1 cellular context compared by ENCODE assay signal in the genomic region with DNA sequence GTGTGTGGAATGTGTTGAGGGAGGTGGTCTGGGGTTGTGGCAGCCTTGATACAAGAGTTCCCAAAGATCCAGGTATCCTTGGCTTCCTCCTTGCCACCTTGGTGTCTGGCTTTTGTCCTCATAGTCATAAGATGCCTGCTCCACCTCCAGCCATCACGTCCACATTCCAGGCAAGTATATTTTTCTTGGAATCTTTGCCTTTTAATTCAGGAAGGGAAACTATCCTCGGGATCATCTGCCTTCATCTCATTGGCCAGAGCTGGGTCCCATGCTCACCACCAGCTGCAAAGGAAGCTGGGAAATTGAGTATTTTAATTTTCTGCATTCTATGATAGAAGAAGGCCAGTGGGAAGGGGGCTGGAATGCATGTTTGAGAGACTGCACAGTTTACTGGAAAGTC.
TF ChIP-seq lines count a peak whose summit lies in the region.

No MANE protein-coding gene starts in this region.

TF ChIP-seq in HepG2, 621 proteins besides CTCF, POLR2A, EP300 and RAD21:
- TF ChIP-seq THAP11 (CRISPR knock-in tag; IDR thresholded peaks at IDR 0.05) (peak; percentile 82), ZKSCAN8 (CRISPR knock-in tag; IDR thresholded peaks at IDR 0.05; ENCODE audit: borderline replicate concordance) (no peak), CBFB (CRISPR knock-in tag; IDR thresholded peaks at IDR 0.05) (no peak), FOSL2 (CRISPR knock-in tag; IDR thresholded peaks at IDR 0.05) (no peak), HIVEP1 (CRISPR knock-in tag; IDR thresholded peaks at IDR 0.05) (no peak), NFYC (CRISPR knock-in tag; IDR thresholded peaks at IDR 0.05) (peak; percentile 69), ZNF567 (CRISPR knock-in tag; IDR thresholded peaks at IDR 0.05; ENCODE audit: borderline replicate concordance) (no peak), HOXA9 (CRISPR knock-in tag; IDR thresholded peaks at IDR 0.05; ENCODE audit: borderline replicate concordance) (no peak), ZNF792 (CRISPR knock-in tag; IDR thresholded peaks at IDR 0.05) (no peak), ZNF75D (CRISPR knock-in tag; IDR thresholded peaks at IDR 0.05; ENCODE audit: borderline replicate concordance) (no peak), ZNF225 (CRISPR knock-in tag; IDR thresholded peaks at IDR 0.05) (no peak), ZNF143 (CRISPR knock-in tag; IDR thresholded peaks at IDR 0.05) (peak; percentile 78), ETV6 (CRISPR knock-in tag; conservative IDR thresholded peaks at IDR 0.05) (no peak), ZNF780A (CRISPR knock-in tag; IDR thresholded peaks at IDR 0.05) (no peak)
- TF ChIP-seq, protein P1, sequence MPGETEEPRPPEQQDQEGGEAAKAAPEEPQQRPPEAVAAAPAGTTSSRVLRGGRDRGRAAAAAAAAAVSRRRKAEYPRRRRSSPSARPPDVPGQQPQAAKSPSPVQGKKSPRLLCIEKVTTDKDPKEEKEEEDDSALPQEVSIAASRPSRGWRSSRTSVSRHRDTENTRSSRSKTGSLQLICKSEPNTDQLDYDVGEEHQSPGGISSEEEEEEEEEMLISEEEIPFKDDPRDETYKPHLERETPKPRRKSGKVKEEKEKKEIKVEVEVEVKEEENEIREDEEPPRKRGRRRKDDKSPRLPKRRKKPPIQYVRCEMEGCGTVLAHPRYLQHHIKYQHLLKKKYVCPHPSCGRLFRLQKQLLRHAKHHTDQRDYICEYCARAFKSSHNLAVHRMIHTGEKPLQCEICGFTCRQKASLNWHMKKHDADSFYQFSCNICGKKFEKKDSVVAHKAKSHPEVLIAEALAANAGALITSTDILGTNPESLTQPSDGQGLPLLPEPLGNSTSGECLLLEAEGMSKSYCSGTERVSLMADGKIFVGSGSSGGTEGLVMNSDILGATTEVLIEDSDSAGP (CRISPR knock-in tag; IDR thresholded peaks at IDR 0.05; ENCODE audit: borderline replicate concordance) = peak; percentile 58
- TF ChIP-seq, protein P2, sequence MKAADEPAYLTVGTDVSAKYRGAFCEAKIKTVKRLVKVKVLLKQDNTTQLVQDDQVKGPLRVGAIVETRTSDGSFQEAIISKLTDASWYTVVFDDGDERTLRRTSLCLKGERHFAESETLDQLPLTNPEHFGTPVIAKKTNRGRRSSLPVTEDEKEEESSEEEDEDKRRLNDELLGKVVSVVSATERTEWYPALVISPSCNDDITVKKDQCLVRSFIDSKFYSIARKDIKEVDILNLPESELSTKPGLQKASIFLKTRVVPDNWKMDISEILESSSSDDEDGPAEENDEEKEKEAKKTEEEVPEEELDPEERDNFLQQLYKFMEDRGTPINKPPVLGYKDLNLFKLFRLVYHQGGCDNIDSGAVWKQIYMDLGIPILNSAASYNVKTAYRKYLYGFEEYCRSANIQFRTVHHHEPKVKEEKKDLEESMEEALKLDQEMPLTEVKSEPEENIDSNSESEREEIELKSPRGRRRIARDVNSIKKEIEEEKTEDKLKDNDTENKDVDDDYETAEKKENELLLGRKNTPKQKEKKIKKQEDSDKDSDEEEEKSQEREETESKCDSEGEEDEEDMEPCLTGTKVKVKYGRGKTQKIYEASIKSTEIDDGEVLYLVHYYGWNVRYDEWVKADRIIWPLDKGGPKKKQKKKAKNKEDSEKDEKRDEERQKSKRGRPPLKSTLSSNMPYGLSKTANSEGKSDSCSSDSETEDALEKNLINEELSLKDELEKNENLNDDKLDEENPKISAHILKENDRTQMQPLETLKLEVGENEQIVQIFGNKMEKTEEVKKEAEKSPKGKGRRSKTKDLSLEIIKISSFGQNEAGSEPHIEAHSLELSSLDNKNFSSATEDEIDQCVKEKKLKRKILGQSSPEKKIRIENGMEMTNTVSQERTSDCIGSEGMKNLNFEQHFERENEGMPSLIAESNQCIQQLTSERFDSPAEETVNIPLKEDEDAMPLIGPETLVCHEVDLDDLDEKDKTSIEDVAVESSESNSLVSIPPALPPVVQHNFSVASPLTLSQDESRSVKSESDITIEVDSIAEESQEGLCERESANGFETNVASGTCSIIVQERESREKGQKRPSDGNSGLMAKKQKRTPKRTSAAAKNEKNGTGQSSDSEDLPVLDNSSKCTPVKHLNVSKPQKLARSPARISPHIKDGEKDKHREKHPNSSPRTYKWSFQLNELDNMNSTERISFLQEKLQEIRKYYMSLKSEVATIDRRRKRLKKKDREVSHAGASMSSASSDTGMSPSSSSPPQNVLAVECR (CRISPR knock-in tag; IDR thresholded peaks at IDR 0.05; ENCODE audit: borderline replicate concordance) = no peak
- TF ChIP-seq, protein P3, sequence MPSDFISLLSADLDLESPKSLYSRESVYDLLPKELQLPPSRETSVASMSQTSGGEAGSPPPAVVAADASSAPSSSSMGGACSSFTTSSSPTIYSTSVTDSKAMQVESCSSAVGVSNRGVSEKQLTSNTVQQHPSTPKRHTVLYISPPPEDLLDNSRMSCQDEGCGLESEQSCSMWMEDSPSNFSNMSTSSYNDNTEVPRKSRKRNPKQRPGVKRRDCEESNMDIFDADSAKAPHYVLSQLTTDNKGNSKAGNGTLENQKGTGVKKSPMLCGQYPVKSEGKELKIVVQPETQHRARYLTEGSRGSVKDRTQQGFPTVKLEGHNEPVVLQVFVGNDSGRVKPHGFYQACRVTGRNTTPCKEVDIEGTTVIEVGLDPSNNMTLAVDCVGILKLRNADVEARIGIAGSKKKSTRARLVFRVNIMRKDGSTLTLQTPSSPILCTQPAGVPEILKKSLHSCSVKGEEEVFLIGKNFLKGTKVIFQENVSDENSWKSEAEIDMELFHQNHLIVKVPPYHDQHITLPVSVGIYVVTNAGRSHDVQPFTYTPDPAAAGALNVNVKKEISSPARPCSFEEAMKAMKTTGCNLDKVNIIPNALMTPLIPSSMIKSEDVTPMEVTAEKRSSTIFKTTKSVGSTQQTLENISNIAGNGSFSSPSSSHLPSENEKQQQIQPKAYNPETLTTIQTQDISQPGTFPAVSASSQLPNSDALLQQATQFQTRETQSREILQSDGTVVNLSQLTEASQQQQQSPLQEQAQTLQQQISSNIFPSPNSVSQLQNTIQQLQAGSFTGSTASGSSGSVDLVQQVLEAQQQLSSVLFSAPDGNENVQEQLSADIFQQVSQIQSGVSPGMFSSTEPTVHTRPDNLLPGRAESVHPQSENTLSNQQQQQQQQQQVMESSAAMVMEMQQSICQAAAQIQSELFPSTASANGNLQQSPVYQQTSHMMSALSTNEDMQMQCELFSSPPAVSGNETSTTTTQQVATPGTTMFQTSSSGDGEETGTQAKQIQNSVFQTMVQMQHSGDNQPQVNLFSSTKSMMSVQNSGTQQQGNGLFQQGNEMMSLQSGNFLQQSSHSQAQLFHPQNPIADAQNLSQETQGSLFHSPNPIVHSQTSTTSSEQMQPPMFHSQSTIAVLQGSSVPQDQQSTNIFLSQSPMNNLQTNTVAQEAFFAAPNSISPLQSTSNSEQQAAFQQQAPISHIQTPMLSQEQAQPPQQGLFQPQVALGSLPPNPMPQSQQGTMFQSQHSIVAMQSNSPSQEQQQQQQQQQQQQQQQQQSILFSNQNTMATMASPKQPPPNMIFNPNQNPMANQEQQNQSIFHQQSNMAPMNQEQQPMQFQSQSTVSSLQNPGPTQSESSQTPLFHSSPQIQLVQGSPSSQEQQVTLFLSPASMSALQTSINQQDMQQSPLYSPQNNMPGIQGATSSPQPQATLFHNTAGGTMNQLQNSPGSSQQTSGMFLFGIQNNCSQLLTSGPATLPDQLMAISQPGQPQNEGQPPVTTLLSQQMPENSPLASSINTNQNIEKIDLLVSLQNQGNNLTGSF (CRISPR knock-in tag; IDR thresholded peaks at IDR 0.05) = no peak
- TF ChIP-seq, protein P4, sequence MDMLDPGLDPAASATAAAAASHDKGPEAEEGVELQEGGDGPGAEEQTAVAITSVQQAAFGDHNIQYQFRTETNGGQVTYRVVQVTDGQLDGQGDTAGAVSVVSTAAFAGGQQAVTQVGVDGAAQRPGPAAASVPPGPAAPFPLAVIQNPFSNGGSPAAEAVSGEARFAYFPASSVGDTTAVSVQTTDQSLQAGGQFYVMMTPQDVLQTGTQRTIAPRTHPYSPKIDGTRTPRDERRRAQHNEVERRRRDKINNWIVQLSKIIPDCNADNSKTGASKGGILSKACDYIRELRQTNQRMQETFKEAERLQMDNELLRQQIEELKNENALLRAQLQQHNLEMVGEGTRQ (IDR thresholded peaks at IDR 0.05; ENCODE audit: low read depth, low read length) = no peak
- TF ChIP-seq, protein P4 (CRISPR knock-in tag; IDR thresholded peaks at IDR 0.05; ENCODE audit: borderline replicate concordance) = peak; percentile 25; the same call in 1 of the 2 replicates
